ENCODE assay signal across 1 cellular context in the genomic region with DNA sequence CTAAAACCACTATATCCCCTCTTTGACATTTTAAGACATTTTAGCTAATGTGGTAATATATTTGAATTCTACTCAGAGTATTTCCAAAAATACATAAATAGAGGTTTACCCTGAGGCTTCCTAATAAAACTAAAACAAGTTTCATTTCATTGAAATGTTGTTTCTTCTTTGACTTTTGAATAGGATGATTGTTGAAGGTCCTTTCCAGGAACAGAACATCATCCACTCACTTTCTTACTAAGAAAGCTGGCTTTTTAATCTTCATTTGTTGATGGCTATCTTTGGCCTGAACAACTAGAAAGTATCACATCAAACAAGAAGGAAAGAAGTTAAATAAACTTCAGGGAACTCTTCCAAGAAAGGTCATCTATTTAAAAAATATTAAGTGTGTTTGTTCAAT.
TF ChIP-seq lines count a peak whose summit lies in the region.

No MANE protein-coding gene starts in this region.

TF ChIP-seq in A549, 52 proteins besides CTCF, POLR2A, EP300 and RAD21 (continued from another document):
- no peak for TF ChIP-seq NFE2L2 (conservative IDR thresholded peaks at IDR 0.05; ENCODE audit: low read length)
